1 cellular context compared by ENCODE assay signal in the genomic region with DNA sequence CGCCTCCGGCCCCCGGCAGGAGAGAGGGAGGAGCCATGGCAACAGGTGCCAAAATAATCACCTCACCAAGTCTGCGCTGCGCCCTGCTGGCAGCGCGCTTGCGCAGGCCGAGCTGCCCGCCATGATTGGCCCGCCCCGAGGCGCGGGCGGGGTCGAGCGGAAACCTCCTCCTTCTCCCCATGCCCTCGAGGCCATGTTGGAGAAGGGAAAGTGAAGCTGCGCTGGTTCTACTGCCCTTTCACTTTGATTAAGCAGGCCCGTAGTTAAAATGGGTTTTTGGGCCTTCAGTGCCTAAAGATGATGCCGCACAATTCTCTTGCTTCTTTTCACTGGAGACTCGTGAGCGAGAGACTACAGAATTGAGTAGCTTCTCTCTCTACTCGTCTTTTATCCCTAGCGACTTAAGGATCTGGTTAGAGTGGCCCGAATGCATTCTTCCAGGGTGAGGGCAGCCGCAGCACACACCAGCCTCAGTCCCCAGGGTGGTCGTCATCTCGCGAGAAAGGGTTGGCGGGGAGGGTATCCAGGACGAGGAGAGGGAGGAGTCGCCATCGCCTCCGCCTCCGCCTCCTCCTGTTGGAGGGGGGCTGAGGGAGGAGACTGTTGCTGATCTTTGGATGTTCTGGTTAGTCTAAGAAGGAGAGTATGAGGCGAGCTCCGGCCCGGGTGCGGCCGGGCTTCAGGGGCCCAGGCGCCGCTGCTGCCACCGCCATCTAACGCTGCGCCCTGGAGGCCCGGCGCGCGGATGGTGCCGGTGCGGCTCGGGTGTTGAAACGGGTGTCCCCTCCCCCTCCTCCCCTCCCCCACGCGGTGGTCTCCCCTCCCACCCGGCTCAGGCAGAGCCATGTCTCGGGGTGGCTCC.
TF ChIP-seq lines count a peak whose summit lies in the region.

A gene with protein sequence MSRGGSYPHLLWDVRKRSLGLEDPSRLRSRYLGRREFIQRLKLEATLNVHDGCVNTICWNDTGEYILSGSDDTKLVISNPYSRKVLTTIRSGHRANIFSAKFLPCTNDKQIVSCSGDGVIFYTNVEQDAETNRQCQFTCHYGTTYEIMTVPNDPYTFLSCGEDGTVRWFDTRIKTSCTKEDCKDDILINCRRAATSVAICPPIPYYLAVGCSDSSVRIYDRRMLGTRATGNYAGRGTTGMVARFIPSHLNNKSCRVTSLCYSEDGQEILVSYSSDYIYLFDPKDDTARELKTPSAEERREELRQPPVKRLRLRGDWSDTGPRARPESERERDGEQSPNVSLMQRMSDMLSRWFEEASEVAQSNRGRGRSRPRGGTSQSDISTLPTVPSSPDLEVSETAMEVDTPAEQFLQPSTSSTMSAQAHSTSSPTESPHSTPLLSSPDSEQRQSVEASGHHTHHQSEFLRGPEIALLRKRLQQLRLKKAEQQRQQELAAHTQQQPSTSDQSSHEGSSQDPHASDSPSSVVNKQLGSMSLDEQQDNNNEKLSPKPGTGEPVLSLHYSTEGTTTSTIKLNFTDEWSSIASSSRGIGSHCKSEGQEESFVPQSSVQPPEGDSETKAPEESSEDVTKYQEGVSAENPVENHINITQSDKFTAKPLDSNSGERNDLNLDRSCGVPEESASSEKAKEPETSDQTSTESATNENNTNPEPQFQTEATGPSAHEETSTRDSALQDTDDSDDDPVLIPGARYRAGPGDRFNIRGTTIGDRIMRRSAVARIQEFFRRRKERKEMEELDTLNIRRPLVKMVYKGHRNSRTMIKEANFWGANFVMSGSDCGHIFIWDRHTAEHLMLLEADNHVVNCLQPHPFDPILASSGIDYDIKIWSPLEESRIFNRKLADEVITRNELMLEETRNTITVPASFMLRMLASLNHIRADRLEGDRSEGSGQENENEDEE (plus strand): TSS at position 616 of the 862 bp plus-strand sequence. CDS start 229 bp downstream, at position 845.

TF ChIP-seq in HepG2, 621 proteins besides CTCF, POLR2A, EP300 and RAD21 (continued from another document and continues in another):
- TF ChIP-seq, protein P1, sequence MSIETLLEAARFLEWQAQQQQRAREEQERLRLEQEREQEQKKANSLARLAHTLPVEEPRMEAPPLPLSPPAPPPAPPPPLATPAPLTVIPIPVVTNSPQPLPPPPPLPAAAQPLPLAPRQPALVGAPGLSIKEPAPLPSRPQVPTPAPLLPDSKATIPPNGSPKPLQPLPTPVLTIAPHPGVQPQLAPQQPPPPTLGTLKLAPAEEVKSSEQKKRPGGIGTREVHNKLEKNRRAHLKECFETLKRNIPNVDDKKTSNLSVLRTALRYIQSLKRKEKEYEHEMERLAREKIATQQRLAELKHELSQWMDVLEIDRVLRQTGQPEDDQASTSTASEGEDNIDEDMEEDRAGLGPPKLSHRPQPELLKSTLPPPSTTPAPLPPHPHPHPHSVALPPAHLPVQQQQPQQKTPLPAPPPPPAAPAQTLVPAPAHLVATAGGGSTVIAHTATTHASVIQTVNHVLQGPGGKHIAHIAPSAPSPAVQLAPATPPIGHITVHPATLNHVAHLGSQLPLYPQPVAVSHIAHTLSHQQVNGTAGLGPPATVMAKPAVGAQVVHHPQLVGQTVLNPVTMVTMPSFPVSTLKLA (IDR thresholded peaks at IDR 0.05), result no peak
- 0 out of 2 replicates have a peak, but pooled peaks have one; percentile 12 for TF ChIP-seq ZKSCAN1 (IDR thresholded peaks at IDR 0.05; ENCODE audit: low read length)
- TF ChIP-seq, protein P2, sequence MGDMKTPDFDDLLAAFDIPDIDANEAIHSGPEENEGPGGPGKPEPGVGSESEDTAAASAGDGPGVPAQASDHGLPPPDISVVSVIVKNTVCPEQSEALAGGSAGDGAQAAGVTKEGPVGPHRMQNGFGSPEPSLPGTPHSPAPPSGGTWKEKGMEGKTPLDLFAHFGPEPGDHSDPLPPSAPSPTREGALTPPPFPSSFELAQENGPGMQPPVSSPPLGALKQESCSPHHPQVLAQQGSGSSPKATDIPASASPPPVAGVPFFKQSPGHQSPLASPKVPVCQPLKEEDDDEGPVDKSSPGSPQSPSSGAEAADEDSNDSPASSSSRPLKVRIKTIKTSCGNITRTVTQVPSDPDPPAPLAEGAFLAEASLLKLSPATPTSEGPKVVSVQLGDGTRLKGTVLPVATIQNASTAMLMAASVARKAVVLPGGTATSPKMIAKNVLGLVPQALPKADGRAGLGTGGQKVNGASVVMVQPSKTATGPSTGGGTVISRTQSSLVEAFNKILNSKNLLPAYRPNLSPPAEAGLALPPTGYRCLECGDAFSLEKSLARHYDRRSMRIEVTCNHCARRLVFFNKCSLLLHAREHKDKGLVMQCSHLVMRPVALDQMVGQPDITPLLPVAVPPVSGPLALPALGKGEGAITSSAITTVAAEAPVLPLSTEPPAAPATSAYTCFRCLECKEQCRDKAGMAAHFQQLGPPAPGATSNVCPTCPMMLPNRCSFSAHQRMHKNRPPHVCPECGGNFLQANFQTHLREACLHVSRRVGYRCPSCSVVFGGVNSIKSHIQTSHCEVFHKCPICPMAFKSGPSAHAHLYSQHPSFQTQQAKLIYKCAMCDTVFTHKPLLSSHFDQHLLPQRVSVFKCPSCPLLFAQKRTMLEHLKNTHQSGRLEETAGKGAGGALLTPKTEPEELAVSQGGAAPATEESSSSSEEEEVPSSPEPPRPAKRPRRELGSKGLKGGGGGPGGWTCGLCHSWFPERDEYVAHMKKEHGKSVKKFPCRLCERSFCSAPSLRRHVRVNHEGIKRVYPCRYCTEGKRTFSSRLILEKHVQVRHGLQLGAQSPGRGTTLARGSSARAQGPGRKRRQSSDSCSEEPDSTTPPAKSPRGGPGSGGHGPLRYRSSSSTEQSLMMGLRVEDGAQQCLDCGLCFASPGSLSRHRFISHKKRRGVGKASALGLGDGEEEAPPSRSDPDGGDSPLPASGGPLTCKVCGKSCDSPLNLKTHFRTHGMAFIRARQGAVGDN (CRISPR knock-in tag; IDR thresholded peaks at IDR 0.05), result peak; percentile 68
- TF ChIP-seq, protein P3, sequence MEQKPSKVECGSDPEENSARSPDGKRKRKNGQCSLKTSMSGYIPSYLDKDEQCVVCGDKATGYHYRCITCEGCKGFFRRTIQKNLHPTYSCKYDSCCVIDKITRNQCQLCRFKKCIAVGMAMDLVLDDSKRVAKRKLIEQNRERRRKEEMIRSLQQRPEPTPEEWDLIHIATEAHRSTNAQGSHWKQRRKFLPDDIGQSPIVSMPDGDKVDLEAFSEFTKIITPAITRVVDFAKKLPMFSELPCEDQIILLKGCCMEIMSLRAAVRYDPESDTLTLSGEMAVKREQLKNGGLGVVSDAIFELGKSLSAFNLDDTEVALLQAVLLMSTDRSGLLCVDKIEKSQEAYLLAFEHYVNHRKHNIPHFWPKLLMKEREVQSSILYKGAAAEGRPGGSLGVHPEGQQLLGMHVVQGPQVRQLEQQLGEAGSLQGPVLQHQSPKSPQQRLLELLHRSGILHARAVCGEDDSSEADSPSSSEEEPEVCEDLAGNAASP (CRISPR knock-in tag; IDR thresholded peaks at IDR 0.05; ENCODE audit: borderline replicate concordance), result 0 out of 2 replicates have a peak, but pooled peaks have one; percentile 8
- TF ChIP-seq TBX3 (IDR thresholded peaks at IDR 0.05; ENCODE audit: borderline replicate concordance), result peak; percentile 93
- TF ChIP-seq ZNF292 (CRISPR knock-in tag; IDR thresholded peaks at IDR 0.05; ENCODE audit: borderline replicate concordance, low read depth), result no peak; the same call in 1 of the 2 replicates
- TF ChIP-seq ZEB1 (IDR thresholded peaks at IDR 0.05; ENCODE audit: insufficient replicate concordance, low read depth), result no peak
- TF ChIP-seq, protein P4, sequence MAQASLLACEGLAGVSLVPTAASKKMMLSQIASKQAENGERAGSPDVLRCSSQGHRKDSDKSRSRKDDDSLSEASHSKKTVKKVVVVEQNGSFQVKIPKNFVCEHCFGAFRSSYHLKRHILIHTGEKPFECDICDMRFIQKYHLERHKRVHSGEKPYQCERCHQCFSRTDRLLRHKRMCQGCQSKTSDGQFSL (CRISPR knock-in tag; IDR thresholded peaks at IDR 0.05), result no peak
- peak; percentile 86 for TF ChIP-seq POGZ (CRISPR knock-in tag; IDR thresholded peaks at IDR 0.05)
- 0 out of 2 replicates have a peak, but pooled peaks have one; percentile 16 for TF ChIP-seq BRD4 (CRISPR knock-in tag; IDR thresholded peaks at IDR 0.05)
- no peak; the same call in 1 of the 2 replicates for TF ChIP-seq ZC3H13 (CRISPR knock-in tag; IDR thresholded peaks at IDR 0.05)
- 0 out of 2 replicates have a peak, but pooled peaks have one; percentile 65 for TF ChIP-seq ARID2 (CRISPR knock-in tag; IDR thresholded peaks at IDR 0.05; ENCODE audit: borderline replicate concordance)
- TF ChIP-seq, protein P5, sequence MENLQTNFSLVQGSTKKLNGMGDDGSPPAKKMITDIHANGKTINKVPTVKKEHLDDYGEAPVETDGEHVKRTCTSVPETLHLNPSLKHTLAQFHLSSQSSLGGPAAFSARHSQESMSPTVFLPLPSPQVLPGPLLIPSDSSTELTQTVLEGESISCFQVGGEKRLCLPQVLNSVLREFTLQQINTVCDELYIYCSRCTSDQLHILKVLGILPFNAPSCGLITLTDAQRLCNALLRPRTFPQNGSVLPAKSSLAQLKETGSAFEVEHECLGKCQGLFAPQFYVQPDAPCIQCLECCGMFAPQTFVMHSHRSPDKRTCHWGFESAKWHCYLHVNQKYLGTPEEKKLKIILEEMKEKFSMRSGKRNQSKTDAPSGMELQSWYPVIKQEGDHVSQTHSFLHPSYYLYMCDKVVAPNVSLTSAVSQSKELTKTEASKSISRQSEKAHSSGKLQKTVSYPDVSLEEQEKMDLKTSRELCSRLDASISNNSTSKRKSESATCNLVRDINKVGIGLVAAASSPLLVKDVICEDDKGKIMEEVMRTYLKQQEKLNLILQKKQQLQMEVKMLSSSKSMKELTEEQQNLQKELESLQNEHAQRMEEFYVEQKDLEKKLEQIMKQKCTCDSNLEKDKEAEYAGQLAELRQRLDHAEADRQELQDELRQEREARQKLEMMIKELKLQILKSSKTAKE (CRISPR knock-in tag; IDR thresholded peaks at IDR 0.05; ENCODE audit: borderline replicate concordance), result no peak
- peak; percentile 10; the same call in 1 of the 2 replicates for TF ChIP-seq KAT7 (CRISPR knock-in tag; IDR thresholded peaks at IDR 0.05; ENCODE audit: borderline replicate concordance)
- peak; percentile 92; the same call in 1 of the 2 replicates for TF ChIP-seq ZNF510 (CRISPR knock-in tag; IDR thresholded peaks at IDR 0.05; ENCODE audit: low read depth)
- TF ChIP-seq ZNF670 (CRISPR knock-in tag; IDR thresholded peaks at IDR 0.05; ENCODE audit: borderline replicate concordance), result peak; percentile 77; the same call in 1 of the 2 replicates
- TF ChIP-seq MTA1 (CRISPR knock-in tag; IDR thresholded peaks at IDR 0.05; ENCODE audit: borderline replicate concordance), result 0 out of 2 replicates have a peak, but pooled peaks have one; percentile 26
- no peak for TF ChIP-seq ZNF383 (CRISPR knock-in tag; IDR thresholded peaks at IDR 0.05; ENCODE audit: borderline replicate concordance)
- TF ChIP-seq, protein P6, sequence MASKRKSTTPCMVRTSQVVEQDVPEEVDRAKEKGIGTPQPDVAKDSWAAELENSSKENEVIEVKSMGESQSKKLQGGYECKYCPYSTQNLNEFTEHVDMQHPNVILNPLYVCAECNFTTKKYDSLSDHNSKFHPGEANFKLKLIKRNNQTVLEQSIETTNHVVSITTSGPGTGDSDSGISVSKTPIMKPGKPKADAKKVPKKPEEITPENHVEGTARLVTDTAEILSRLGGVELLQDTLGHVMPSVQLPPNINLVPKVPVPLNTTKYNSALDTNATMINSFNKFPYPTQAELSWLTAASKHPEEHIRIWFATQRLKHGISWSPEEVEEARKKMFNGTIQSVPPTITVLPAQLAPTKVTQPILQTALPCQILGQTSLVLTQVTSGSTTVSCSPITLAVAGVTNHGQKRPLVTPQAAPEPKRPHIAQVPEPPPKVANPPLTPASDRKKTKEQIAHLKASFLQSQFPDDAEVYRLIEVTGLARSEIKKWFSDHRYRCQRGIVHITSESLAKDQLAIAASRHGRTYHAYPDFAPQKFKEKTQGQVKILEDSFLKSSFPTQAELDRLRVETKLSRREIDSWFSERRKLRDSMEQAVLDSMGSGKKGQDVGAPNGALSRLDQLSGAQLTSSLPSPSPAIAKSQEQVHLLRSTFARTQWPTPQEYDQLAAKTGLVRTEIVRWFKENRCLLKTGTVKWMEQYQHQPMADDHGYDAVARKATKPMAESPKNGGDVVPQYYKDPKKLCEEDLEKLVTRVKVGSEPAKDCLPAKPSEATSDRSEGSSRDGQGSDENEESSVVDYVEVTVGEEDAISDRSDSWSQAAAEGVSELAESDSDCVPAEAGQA (IDR thresholded peaks at IDR 0.05; ENCODE audit: low read depth), result peak; percentile 78; the same call in 1 of the 2 replicates
- TF ChIP-seq, protein P6 (CRISPR knock-in tag; IDR thresholded peaks at IDR 0.05; ENCODE audit: borderline replicate concordance), result no peak
- no peak for TF ChIP-seq CAMTA2 (CRISPR knock-in tag; IDR thresholded peaks at IDR 0.05; ENCODE audit: borderline replicate concordance)
- peak; percentile 31 for TF ChIP-seq ZNF749 (CRISPR knock-in tag; IDR thresholded peaks at IDR 0.05; ENCODE audit: borderline replicate concordance)
- TF ChIP-seq PHF21A (CRISPR knock-in tag; IDR thresholded peaks at IDR 0.05), result peak; percentile 75; the same call in 1 of the 2 replicates
- no peak for TF ChIP-seq ZNF737 (CRISPR knock-in tag; IDR thresholded peaks at IDR 0.05; ENCODE audit: borderline replicate concordance)
- TF ChIP-seq ZNF703 (CRISPR knock-in tag; IDR thresholded peaks at IDR 0.05; ENCODE audit: borderline replicate concordance), result no peak
- TF ChIP-seq, protein P7, sequence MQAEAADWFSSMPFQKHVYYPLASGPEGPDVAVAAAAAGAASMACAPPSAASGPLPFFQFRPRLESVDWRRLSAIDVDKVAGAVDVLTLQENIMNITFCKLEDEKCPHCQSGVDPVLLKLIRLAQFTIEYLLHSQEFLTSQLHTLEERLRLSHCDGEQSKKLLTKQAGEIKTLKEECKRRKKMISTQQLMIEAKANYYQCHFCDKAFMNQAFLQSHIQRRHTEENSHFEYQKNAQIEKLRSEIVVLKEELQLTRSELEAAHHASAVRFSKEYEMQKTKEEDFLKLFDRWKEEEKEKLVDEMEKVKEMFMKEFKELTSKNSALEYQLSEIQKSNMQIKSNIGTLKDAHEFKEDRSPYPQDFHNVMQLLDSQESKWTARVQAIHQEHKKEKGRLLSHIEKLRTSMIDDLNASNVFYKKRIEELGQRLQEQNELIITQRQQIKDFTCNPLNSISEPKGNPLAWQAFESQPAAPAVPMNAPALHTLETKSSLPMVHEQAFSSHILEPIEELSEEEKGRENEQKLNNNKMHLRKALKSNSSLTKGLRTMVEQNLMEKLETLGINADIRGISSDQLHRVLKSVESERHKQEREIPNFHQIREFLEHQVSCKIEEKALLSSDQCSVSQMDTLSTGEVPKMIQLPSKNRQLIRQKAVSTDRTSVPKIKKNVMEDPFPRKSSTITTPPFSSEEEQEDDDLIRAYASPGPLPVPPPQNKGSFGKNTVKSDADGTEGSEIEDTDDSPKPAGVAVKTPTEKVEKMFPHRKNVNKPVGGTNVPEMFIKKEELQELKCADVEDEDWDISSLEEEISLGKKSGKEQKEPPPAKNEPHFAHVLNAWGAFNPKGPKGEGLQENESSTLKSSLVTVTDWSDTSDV (CRISPR knock-in tag; IDR thresholded peaks at IDR 0.05), result peak; percentile 82; the same call in 1 of the 2 replicates
